ENCODE assay signal across 8 cellular contexts in the genomic region with DNA sequence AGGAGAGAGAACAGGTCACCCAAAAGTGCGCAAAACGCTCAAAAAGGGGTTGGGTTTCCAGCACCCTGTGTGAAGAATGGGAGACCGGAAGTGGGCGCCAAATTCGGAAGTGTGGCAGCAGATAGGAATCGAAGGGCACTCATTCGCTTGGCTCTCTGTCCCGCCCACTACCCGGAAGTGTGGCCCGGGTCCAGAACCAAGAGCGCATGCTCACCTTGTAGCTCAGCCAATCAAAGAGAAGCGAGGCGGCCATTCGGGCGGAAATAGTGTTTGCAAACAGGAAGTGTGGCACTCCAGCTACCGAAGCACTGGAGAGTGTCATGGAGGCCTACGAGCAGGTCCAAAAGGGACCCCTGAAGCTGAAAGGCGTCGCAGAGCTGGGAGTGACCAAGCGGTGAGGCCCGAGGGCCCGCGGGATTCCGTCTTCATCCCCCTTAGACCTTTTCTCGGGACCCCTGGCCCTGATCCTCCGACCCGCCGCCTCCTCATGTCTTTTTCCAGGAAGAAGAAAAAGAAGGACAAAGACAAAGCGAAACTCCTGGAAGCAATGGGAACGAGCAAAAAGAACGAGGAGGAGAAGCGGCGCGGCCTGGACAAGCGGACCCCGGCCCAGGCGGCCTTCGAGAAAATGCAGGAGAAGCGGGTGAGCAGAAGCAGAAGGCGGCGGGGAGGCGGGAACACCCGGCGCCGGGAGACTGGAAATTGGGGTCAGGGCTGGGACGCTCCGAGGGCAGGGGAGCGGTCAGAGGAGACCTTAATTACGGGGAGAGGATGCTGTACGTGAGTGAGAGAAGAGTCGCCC. TPM values are rescaled to one million over a fixed set of nuclear protein-coding genes. Genes with fewer than 3 reads are reported as not detected.
DNase-seq lines count a peak whose midpoint lies in the region; ATAC-seq and TF ChIP-seq lines count a peak whose summit lies in the region.

A gene (plus strand): TSS at position 288 of the 802 bp plus-strand sequence. CDS start 33 bp downstream, at position 321.

- peak; percentile 99 for DNase-seq in GM10248 (ENCODE audit: extremely low spot score)
- peak; percentile 98 for DNase-seq in NCI-H1092 treated with DMSO at 0.1 percent for 48 hours (lab: John Stamatoyannopoulos, UW)
- DNase-seq in SKM-1 (lab: John Stamatoyannopoulos, UW; ENCODE audit: unreplicated experiment) = peak; percentile 96
- DNase-seq in activated naive CD4-positive, alpha-beta T cell treated with anti-CD3 and anti-CD28 coated beads, Interleukin-2, amount 50 U/mL, for 72 hours (ENCODE audit: low spot score in 2 of 2) = peak; percentile 98 to 99
- peak; percentile 88 for DNase-seq in glomerular endothelial cell (ENCODE audit: extremely low read depth, low read depth, low spot score)
- peak; percentile 96 for DNase-seq in occipital lobe (lab: John Stamatoyannopoulos, UW)

- H3K27ac Mint-ChIP-seq in activated naive CD4-positive, alpha-beta T cell treated with anti-CD3 and anti-CD28 coated beads, Interleukin-2, amount 50 U/mL, for 72 hours = peak within 1 kb of the TSS; percentile 97 to 99

- CTCF ChIA-PET in GM10248 (lab: Yijun Ruan, JAX) = interaction anchor here (0.6 to 3.0 kb wide), 32 partner anchors 9 to 555 kb away, joined by 3 to 25 read pairs (median 5); a partner anchor contains a TSS

- POLR2A ChIA-PET in GM10248 (lab: Yijun Ruan, JAX) = interaction anchor here (0.5 to 1.6 kb wide), 7 partner anchors 9 to 834 kb away, joined by 3 to 6 read pairs (median 4); a partner anchor contains a TSS

- no peaks in the 10 kb centered on the region for H3K9me3 Mint-ChIP-seq in activated naive CD4-positive, alpha-beta T cell treated with anti-CD3 and anti-CD28 coated beads, Interleukin-2, amount 50 U/mL, for 72 hours

- H3K36me3 Mint-ChIP-seq in activated naive CD4-positive, alpha-beta T cell treated with anti-CD3 and anti-CD28 coated beads, Interleukin-2, amount 50 U/mL, for 72 hours = peaks cover 6 to 12% of the 10 kb centered on the region in 2 donors

- peak; percentile 87 for ATAC-seq in HG02610 (IDR thresholded peaks at IDR 0.05; ENCODE audit: unreplicated experiment)
- peak; percentile 95 to 97 for ATAC-seq in activated naive CD4-positive, alpha-beta T cell treated with anti-CD3 and anti-CD28 coated beads, Interleukin-2, amount 50 U/mL, for 72 hours

- no peak for TF ChIP-seq CTCF in GM10248 (IDR thresholded peaks at IDR 0.05; ENCODE audit: control extremely low read depth, extremely low read depth, low read depth, missing control alignments)

- peak within 1 kb of the TSS; percentile 36 for H3K27ac ChIP-seq in temporal lobe (ENCODE audit: low read depth, low read length)

RNA-seq across cellular contexts. Expression of the gene that starts here (rescaled TPM):
- total RNA-seq in activated naive CD4-positive, alpha-beta T cell treated with anti-CD3 and anti-CD28 coated beads, Interleukin-2, amount 50 U/mL, for 72 hours = 10 to 100 TPM; 49.9 to 53.2 TPM
- total RNA-seq in glomerular endothelial cell (108 and 142 TPM in 2 replicates), occipital lobe (89.1 TPM), temporal lobe (88.0 TPM)

Comparison
In these comparisons a context has a peak if more than half of its experiments do, and no peak if none do; other contexts are left out.
1. Peak in every context shown above with its lines: DNase-seq, ATAC-seq and H3K27ac ChIP-seq.